In the genomic region with DNA sequence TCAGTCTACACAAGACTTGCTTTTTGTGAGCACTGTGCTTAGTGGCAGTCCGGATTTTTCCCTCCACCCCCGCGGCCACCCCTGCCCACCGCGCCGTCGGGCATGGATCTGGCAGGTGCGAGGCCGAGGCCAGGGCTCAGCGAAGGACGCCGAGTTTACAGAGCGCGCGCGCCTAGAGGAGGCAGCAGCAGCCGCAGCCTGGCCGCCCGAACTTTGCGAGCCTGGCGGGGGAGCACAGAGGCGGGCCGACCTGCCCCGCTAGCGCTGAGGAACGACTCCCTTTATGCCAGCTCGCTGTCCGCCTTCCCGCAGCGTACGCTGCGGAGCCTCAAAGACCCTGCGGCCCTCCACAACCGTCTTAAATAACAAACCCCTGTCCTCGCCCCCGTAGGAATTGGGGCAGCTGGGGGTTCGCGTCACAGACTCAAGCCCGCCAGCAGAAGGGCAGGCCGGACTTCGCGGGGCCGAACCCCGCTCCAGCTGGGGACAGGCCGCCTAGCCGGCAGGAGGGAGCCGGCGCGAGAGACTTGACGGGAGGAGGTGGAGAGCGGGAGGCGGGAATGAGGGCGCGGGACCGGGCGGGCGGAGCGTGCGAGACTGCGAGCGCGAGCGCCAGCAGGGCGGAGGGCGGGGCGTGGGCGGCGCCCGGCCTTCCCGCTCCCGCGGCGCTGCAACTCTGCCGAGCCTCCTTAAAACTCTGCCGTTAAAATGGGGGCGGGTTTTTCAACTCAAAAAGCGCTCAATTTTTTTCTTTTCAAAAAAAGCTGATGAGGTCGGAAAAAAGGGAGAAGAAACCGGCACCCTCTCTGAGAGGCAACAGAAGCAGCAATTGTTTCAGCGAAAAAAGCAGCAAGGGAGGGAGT, we compare ENCODE assay signal across 8 cellular contexts. TPM values are rescaled to one million over a fixed set of nuclear protein-coding genes. Genes with fewer than 3 reads are reported as not detected.
A peak's percentile ranks its signal among the peaks of the same experiment; 100 is the strongest.
DNase-seq lines count a peak whose midpoint lies in the region; ATAC-seq and TF ChIP-seq lines count a peak whose summit lies in the region.

No MANE protein-coding gene starts in this region.

- DNase-seq in AG09309 (ENCODE audit: low read depth) (peak; percentile 68), NCI-H345 treated with DMSO at 0.1 percent for 48 hours (lab: John Stamatoyannopoulos, UW; ENCODE audit: unreplicated experiment) (peak; percentile 88), chondrocyte (ENCODE audit: low spot score) (peak; percentile 97)
- DNase-seq in activated CD4-positive, alpha-beta T cell treated with anti-CD3 and anti-CD28 coated beads for 24 hours (ENCODE audit: low read depth in 2 of 2), result peak; percentile 67 to 75
- peak in 3 of 4 experiments; percentile 58 to 76 (median 72) for DNase-seq in stimulated activated CD4-positive, alpha-beta T cell treated with anti-CD3 and anti-CD28 coated beads, Interleukin-1b, Interleukin-23, amount 100 ng/mL, for 24 hours (ENCODE audit: low read depth in 4 of 4, low spot score in 1 of 4)

- in situ Hi-C loops in GM18951 (cut with MboI; ENCODE audit: low sequenced_read_pairs, unreplicated experiment), result no loop called here

- H3K4me1 Mint-ChIP-seq in chondrocyte (ENCODE audit: low read depth), result peaks cover 19% of the 10 kb centered on the region

- H3K4me3 ChIP-seq in AG09309 (ENCODE audit: control insufficient read depth, low read depth, low read length), result peak overlapping the region; percentile 82

- no peaks in the 10 kb centered on the region for H3K27me3 ChIP-seq in layer of hippocampus (ENCODE audit: control insufficient read depth, insufficient read depth, low read length)

- peak; percentile 74 for TF ChIP-seq POLR2A in GM18951 (IDR thresholded peaks at IDR 0.05; ENCODE audit: extremely low read depth, insufficient read depth, insufficient read length)

- peak; percentile 19 for TF ChIP-seq CTCF in AG09309 (IDR thresholded peaks at IDR 0.05; ENCODE audit: control insufficient read depth, insufficient read depth, low read depth, low read length, missing control alignments)
- peak; percentile 74 for TF ChIP-seq CTCF in chondrocyte (IDR thresholded peaks at IDR 0.05)

- peak overlapping the region; percentile 96 for H3K27ac Mint-ChIP-seq in chondrocyte (ENCODE audit: unreplicated experiment)

- peak; percentile 70 for ATAC-seq in HG03280 (IDR thresholded peaks at IDR 0.05; ENCODE audit: unreplicated experiment)

- H3K27ac ChIP-seq in layer of hippocampus (ENCODE audit: low read depth, low read length), result peak overlapping the region; percentile 96

- H3K9me3 Mint-ChIP-seq in chondrocyte (ENCODE audit: low read depth), result no peaks in the 10 kb centered on the region

- H3K4me3 Mint-ChIP-seq in chondrocyte (ENCODE audit: unreplicated experiment), result peak overlapping the region; percentile 90

- H3K27me3 Mint-ChIP-seq in chondrocyte (ENCODE audit: low read depth), result peaks cover 4% of the 10 kb centered on the region

- no peaks in the 10 kb centered on the region for H3K36me3 Mint-ChIP-seq in chondrocyte (ENCODE audit: low read depth)

RNA-seq across cellular contexts. Expression of a gene that starts 1.8 kb away (rescaled TPM):
- 5.2 to 5.7 TPM (median 5.4 TPM) in 3 replicates for total RNA-seq in chondrocyte

RNA-seq across cellular contexts. Expression of a gene that starts 8.2 kb away (rescaled TPM):
- total RNA-seq in chondrocyte, result 35.1 to 40.9 TPM (median 38.7 TPM) in 3 replicates

Comparison
In these comparisons a context has a peak if more than half of its experiments do, and no peak if none do; other contexts are left out.
1. Peak in every context shown above with its lines: DNase-seq, ATAC-seq, H3K4me3 ChIP-seq and H3K27ac ChIP-seq.